8 cellular contexts compared by ENCODE assay signal in the genomic region with DNA sequence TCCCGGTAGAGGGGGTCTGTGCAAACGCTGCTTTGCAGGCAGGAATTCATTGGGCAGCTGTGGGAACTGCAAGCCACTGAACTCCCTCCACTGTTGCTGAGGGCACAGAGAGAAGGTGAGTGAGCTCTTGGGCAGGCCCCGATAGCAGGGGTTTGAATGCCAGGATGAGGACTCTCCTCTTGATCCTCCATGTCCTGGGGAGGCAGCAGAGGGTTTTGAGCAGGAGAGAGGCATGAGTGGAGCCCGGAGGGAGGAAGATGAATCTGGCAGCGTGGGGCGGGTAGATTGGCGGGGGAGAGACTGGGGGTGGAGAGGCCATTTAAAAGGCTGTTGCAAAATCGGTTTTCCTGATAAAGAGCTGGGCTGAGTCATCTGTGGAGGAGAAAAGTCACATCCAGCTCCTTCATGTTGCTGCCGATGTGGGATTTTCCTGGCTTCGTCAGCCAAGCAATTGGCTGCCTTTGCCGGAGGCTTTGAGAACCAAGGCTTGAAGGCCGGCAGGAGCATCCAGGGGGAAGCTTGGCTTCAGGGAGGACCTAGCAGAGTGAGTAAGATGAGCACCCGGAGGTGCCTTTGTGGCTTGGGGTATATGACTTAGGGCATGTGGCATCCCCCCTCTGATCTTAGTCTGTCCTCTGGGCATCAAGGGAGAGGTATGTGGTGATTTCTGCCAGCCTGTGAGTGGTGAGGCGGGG. TPM values are rescaled to one million over a fixed set of nuclear protein-coding genes. Genes with fewer than 3 reads are reported as not detected.
A peak's percentile ranks its signal among the peaks of the same experiment; 100 is the strongest.
DNase-seq lines count a peak whose midpoint lies in the region; ATAC-seq, FAIRE-seq and TF ChIP-seq lines count a peak whose summit lies in the region.

A gene with protein sequence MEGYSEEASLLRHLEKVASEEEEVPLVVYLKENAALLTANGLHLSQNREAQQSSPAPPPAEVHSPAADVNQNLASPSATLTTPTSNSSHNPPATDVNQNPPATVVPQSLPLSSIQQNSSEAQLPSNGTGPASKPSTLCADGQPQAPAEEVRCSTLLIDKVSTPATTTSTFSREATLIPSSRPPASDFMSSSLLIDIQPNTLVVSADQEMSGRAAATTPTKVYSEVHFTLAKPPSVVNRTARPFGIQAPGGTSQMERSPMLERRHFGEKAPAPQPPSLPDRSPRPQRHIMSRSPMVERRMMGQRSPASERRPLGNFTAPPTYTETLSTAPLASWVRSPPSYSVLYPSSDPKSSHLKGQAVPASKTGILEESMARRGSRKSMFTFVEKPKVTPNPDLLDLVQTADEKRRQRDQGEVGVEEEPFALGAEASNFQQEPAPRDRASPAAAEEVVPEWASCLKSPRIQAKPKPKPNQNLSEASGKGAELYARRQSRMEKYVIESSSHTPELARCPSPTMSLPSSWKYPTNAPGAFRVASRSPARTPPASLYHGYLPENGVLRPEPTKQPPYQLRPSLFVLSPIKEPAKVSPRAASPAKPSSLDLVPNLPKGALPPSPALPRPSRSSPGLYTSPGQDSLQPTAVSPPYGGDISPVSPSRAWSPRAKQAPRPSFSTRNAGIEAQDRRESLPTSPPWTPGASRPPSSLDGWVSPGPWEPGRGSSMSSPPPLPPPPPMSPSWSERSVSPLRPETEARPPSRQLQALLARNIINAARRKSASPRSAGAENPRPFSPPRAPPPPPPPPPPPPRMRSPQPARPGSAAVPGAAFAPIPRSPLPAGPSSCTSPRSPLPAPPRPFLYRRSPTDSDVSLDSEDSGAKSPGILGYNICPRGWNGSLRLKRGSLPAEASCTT (plus strand): TSS at position 350 of the 695 bp plus-strand sequence. CDS start 7,616 bp downstream, outside the sequence.

- peak within 1 kb of the TSS; percentile 91 for H4K91ac ChIP-seq in IMR-90 (ENCODE audit: insufficient read depth, low read depth, low read length)

- intact Hi-C loops in IMR-90 (cut with micrococcal nuclease), result loop anchor here (1.0 to 5.0 kb wide), 2 partner anchors 73 to 168 kb away; no protein-coding TSS in a partner anchor
- intact Hi-C loops in MCF 10A (cut with micrococcal nuclease), result loop anchor here (1.0 kb wide), 1 partner anchor 25 kb away; no protein-coding TSS in a partner anchor
- intact Hi-C loops in HepG2 (cut with micrococcal nuclease; ENCODE audit: unreplicated experiment), result loop anchor here (5.0 kb wide), 1 partner anchor 308 kb away; no protein-coding TSS in a partner anchor

- peaks cover 29% of the 10 kb centered on the region for H3K9me1 ChIP-seq in IMR-90 (ENCODE audit: insufficient read depth, low read length)

- in situ Hi-C loops in IMR-90 (cut with MboI; ENCODE audit: low sequenced_read_pairs), result no loop called here
- in situ Hi-C loops in HepG2 (cut with HindIII; ENCODE audit: extremely low pct_ligation_motif_present, low pct_unique_long_range_greater_than_20kb), result loop anchor here (5.0 kb wide), 1 partner anchor 58 kb away; no protein-coding TSS in a partner anchor

- TF ChIP-seq CTCF in IMR-90 (conservative IDR thresholded peaks at IDR 0.05; ENCODE audit: low read depth, low read length) (0 out of 2 replicates have a peak, but pooled peaks have one; percentile 2), MCF 10A (IDR thresholded peaks at IDR 0.05; ENCODE audit: unreplicated experiment) (no peak), HepG2 (CRISPR knock-in tag; IDR thresholded peaks at IDR 0.05) (no peak), thoracic aorta (IDR thresholded peaks at IDR 0.05) (no peak), GM20000 (IDR thresholded peaks at IDR 0.05; ENCODE audit: extremely low read depth, missing control alignments) (no peak), MM.1S (IDR thresholded peaks at IDR 0.05; ENCODE audit: low read length) (no peak)

- H3K4me1 ChIP-seq in IMR-90 (ENCODE audit: control insufficient read depth, insufficient read depth, low read length) (peaks cover 57% of the 10 kb centered on the region), HepG2 (ENCODE audit: insufficient read depth, low read length) (peaks cover 87% of the 10 kb centered on the region), thoracic aorta (ENCODE audit: control insufficient read depth in 1 of 2, low read depth in 2 of 2) (peaks cover 88 to 98% of the 10 kb centered on the region in 2 donors), MM.1S (ENCODE audit: low read length) (no peaks in the 10 kb centered on the region)

- BruUV-seq in IMR-90 (replicated peaks; lab: Mats Ljungman, UMichigan) (TSS peak; percentile 31), MCF 10A (replicated peaks; lab: Mats Ljungman, UMichigan) (no TSS peak), HepG2 (replicated peaks; lab: Mats Ljungman, UMichigan) (no TSS peak)

- H3K4me3 ChIP-seq in IMR-90 (ENCODE audit: insufficient read depth, low read depth, low read length), result peak within 1 kb of the TSS; percentile 50
- H3K4me3 ChIP-seq in HepG2 (replicated peaks in 1 of 3; ENCODE audit: insufficient read depth in 1 of 3, low read depth in 2 of 3, low read length in 3 of 3), result peak within 1 kb of the TSS; percentile 4 to 39 (median 27); a peak in 2 of 6 replicates
- H3K4me3 ChIP-seq in thoracic aorta, result peak within 1 kb of the TSS; percentile 49
- no peak within 1 kb of the TSS for H3K4me3 ChIP-seq in MM.1S (ENCODE audit: low read length)

- peak within 1 kb of the TSS; percentile 81 for H3K9ac ChIP-seq in IMR-90 (ENCODE audit: low read depth, low read length)
- no peak within 1 kb of the TSS for H3K9ac ChIP-seq in HepG2 (ENCODE audit: insufficient read depth, low read depth, low read length)
- H3K9ac ChIP-seq in MM.1S (ENCODE audit: low read length), result no peak within 1 kb of the TSS

- H2AK9ac ChIP-seq in IMR-90 (replicated peaks; ENCODE audit: low read depth, low read length, poor library complexity), result peak within 1 kb of the TSS; percentile 96

- peak within 1 kb of the TSS; percentile 86 for H3K27ac Mint-ChIP-seq in MCF 10A (ENCODE audit: low read depth, unreplicated experiment)

- H3K79me2 ChIP-seq in HepG2 (ENCODE audit: insufficient read depth, low read length) (no peaks in the 10 kb centered on the region), MM.1S (ENCODE audit: low read length) (no peaks in the 10 kb centered on the region)

- no peaks in the 10 kb centered on the region for H3F3A ChIP-seq in MM.1S (ENCODE audit: insufficient read depth, low read length)

- no peaks in the 10 kb centered on the region for H3K9me3 Mint-ChIP-seq in MCF 10A (ENCODE audit: unreplicated experiment)

- peak within 1 kb of the TSS; percentile 94 for H3K23ac ChIP-seq in IMR-90 (ENCODE audit: low read depth, low read length)

- DNase-seq in IMR-90 (peak; percentile 98), MCF 10A (ENCODE audit: unreplicated experiment) (peak; percentile 99), HepG2 (ENCODE audit: low spot score) (peak; percentile 25), thoracic aorta (ENCODE audit: low spot score) (peak; percentile 70), GM20000 (ENCODE audit: low spot score) (no peak), MM.1S (no peak)
- DNase-seq in activated CD4-positive, CD25-positive, alpha-beta regulatory T cell (lab: John Stamatoyannopoulos, UW), result no peak

- peak within 1 kb of the TSS; percentile 82 for H4K5ac ChIP-seq in IMR-90 (ENCODE audit: low read depth, low read length)

- H3K14ac ChIP-seq in IMR-90 (replicated peaks; ENCODE audit: low read depth, low read length), result peak within 1 kb of the TSS; percentile 98

- peak within 1 kb of the TSS; percentile 96 for H3K56ac ChIP-seq in IMR-90 (ENCODE audit: extremely low read depth, insufficient read depth, low read length)

- ATAC-seq in IMR-90 (ENCODE audit: low read depth) (peak; percentile 44), HepG2 (peak; percentile 11), thoracic aorta (ENCODE audit: insufficient number of reproducible peaks, low FRiP score, low read depth) (peak; percentile 60), GM19023 (IDR thresholded peaks at IDR 0.05; ENCODE audit: unreplicated experiment) (no peak)

- H3K4me3 Mint-ChIP-seq in MCF 10A (ENCODE audit: unreplicated experiment), result peak within 1 kb of the TSS; percentile 68

- peaks cover 17 to 46% of the 10 kb centered on the region in 2 experiments for H3K79me1 ChIP-seq in IMR-90 (ENCODE audit: low read depth in 1 of 2, low read length in 2 of 2)

- peak within 1 kb of the TSS; percentile 91 for H3K27ac ChIP-seq in IMR-90 (ENCODE audit: insufficient read depth, low read length)
- H3K27ac ChIP-seq in HepG2 (ENCODE audit: extremely low read length, insufficient read depth, low read length), result no peak within 1 kb of the TSS
- peak within 1 kb of the TSS; percentile 94 to 98 for H3K27ac ChIP-seq in thoracic aorta
- H3K27ac ChIP-seq in MM.1S (ENCODE audit: low read length), result no peak within 1 kb of the TSS

- WGBS in IMR-90 (ENCODE audit: extremely low coverage in 2 of 2, insufficient read length in 1 of 2), 2 experiments, result 5% methylated on average over 6 of the region's 14 CpGs; no CpG with 5 or more reads in 1 of the 2 experiments
- WGBS in HepG2 (ENCODE audit: low lambda C conversion rate), result 2% methylated on average over 11 of the region's 14 CpGs

- H3K27me3 ChIP-seq in IMR-90 (ENCODE audit: control insufficient read depth, insufficient read depth, low read length) (no peaks in the 10 kb centered on the region), HepG2 (ENCODE audit: control insufficient read depth in 1 of 2, insufficient read depth in 2 of 2, low read length in 2 of 2) (0 out of 5 replicates have a peak, but pooled peaks cover 0 to 3% of the 10 kb centered on the region in 2 experiments), thoracic aorta (replicated peaks; ENCODE audit: insufficient read depth) (no peaks in the 10 kb centered on the region), MM.1S (replicated peaks; ENCODE audit: insufficient read depth, low read length) (no peaks in the 10 kb centered on the region; the same call in 1 of the 2 replicates)

- peak within 1 kb of the TSS; percentile 87 for H2BK5ac ChIP-seq in IMR-90 (ENCODE audit: low read depth, low read length, poor library complexity, severe bottlenecking)

- peak within 1 kb of the TSS; percentile 97 for H2BK20ac ChIP-seq in IMR-90 (ENCODE audit: low read depth, low read length)

- CTCF ChIA-PET in IMR-90 (lab: Yijun Ruan, JAX) (interaction anchor here (0.9 to 1.4 kb wide), 3 partner anchors 12 to 80 kb away, joined by 3 to 6 read pairs (median 3); no protein-coding TSS in a partner anchor), MCF 10A (lab: Yijun Ruan, JAX) (interaction anchor here (0.6 to 8.7 kb wide), 8 partner anchors 13 to 181 kb away, joined by 3 to 85 read pairs (median 4); a partner anchor contains a TSS), HepG2 (lab: Yijun Ruan, JAX; ENCODE audit: low intra/inter-chr PET ratio, low total read pairs) (no interaction called here)

- peaks cover 5% of the 10 kb centered on the region for H3K36me3 Mint-ChIP-seq in MCF 10A (ENCODE audit: insufficient read depth, unreplicated experiment)

- peak within 1 kb of the TSS; percentile 67 for H3K4me2 ChIP-seq in IMR-90 (ENCODE audit: low read depth, low read length)
- peak within 1 kb of the TSS; percentile 61 for H3K4me2 ChIP-seq in HepG2 (ENCODE audit: low read depth, low read length)
- no peak within 1 kb of the TSS for H3K4me2 ChIP-seq in MM.1S (ENCODE audit: low read depth, low read length)

- dilution Hi-C loops in IMR-90 (cut with HindIII; ENCODE audit: low sequenced_read_pairs, unreplicated experiment), result no loop called here

- FAIRE-seq in HepG2 (lab: Jason Lieb, UNC), result no peak

- H2AK5ac ChIP-seq in IMR-90 (ENCODE audit: low read depth, low read length), result peak within 1 kb of the TSS; percentile 93

- H4K8ac ChIP-seq in IMR-90 (ENCODE audit: low read depth in 2 of 2, low read length in 2 of 2), result peak within 1 kb of the TSS; percentile 73 to 84

- H2BK15ac ChIP-seq in IMR-90 (ENCODE audit: low read depth, low read length), result peak within 1 kb of the TSS; percentile 82; the same call in 2 of the 3 replicates

- H2BK120ac ChIP-seq in IMR-90 (ENCODE audit: low read depth, low read length), result peak within 1 kb of the TSS; percentile 96

- POLR2A ChIA-PET in IMR-90 (lab: Charles Lee; ENCODE audit: unreplicated experiment), result interaction anchor here (0.6 to 1.2 kb wide), 2 partner anchors 67 to 143 kb away, joined by 3 to 4 read pairs; no protein-coding TSS in a partner anchor
- POLR2A ChIA-PET in MCF 10A (lab: Yijun Ruan, JAX), result interaction anchor here (0.6 to 4.8 kb wide), 14 partner anchors 8 to 191 kb away, joined by 3 to 32 read pairs (median 4); a partner anchor contains a TSS
- POLR2A ChIA-PET in HepG2 (lab: Yijun Ruan, JAX), result interaction anchor here (1.1 kb wide), 1 partner anchor 9 kb away, joined by 3 read pairs; no protein-coding TSS in a partner anchor

- H3K4ac ChIP-seq in IMR-90 (ENCODE audit: low read depth, low read length), result peak within 1 kb of the TSS; percentile 96

- H3K27me3 Mint-ChIP-seq in MCF 10A (ENCODE audit: insufficient read depth, unreplicated experiment), result no peaks in the 10 kb centered on the region

- H3K9me3 ChIP-seq in IMR-90 (ENCODE audit: control insufficient read depth, insufficient read depth, low read length), result no peaks in the 10 kb centered on the region
- H3K9me3 ChIP-seq in HepG2 (ENCODE audit: low read length), result no peaks in the 10 kb centered on the region
- no peaks in the 10 kb centered on the region for H3K9me3 ChIP-seq in thoracic aorta
- no peaks in the 10 kb centered on the region for H3K9me3 ChIP-seq in MM.1S (replicated peaks; ENCODE audit: insufficient read depth, low read length)

- peak within 1 kb of the TSS; percentile 72 for H3K18ac ChIP-seq in IMR-90 (ENCODE audit: low read depth, low read length)

- TF ChIP-seq EP300 in HepG2 (IDR thresholded peaks at IDR 0.05; ENCODE audit: low read depth in 2 of 2, low read length in 2 of 2), result no peak
- TF ChIP-seq EP300 in HepG2 (CRISPR knock-in tag; IDR thresholded peaks at IDR 0.05; ENCODE audit: borderline replicate concordance), result no peak

- TF ChIP-seq POLR2A in IMR-90 (IDR thresholded peaks at IDR 0.05; ENCODE audit: low read depth, low read length) (peak; percentile 63; the same call in 1 of the 2 replicates), HepG2 (IDR thresholded peaks at IDR 0.05; ENCODE audit: insufficient read depth in 1 of 2, low read depth in 2 of 2, low read length in 2 of 2) (no peak)

- H3K36me3 ChIP-seq in IMR-90 (ENCODE audit: control insufficient read depth, insufficient read depth, low read length) (no peaks in the 10 kb centered on the region), HepG2 (replicated peaks in 1 of 2; ENCODE audit: control insufficient read depth in 1 of 2, insufficient read depth in 2 of 2, low read length in 2 of 2) (no peaks in the 10 kb centered on the region), thoracic aorta (no peaks in the 10 kb centered on the region), MM.1S (replicated peaks; ENCODE audit: insufficient read depth, low read length) (no peaks in the 10 kb centered on the region)

- peak within 1 kb of the TSS; percentile 56 for H2AFZ ChIP-seq in IMR-90 (replicated peaks; ENCODE audit: low read length, poor library complexity)
- H2AFZ ChIP-seq in HepG2 (ENCODE audit: low read length), result no peak within 1 kb of the TSS
- H2AFZ ChIP-seq in MM.1S (ENCODE audit: low read length), result no peak within 1 kb of the TSS

- H3K9me2 ChIP-seq in MM.1S (replicated peaks; ENCODE audit: insufficient read depth, low read length), result no peaks in the 10 kb centered on the region

- H4K20me1 ChIP-seq in IMR-90 (ENCODE audit: insufficient read depth, low read length), result peaks cover 23% of the 10 kb centered on the region
- no peaks in the 10 kb centered on the region for H4K20me1 ChIP-seq in HepG2 (ENCODE audit: insufficient read depth, low read length)
- H4K20me1 ChIP-seq in MM.1S (ENCODE audit: insufficient read depth, low read length), result no peaks in the 10 kb centered on the region

- peaks cover 94% of the 10 kb centered on the region for H3K4me1 Mint-ChIP-seq in MCF 10A (ENCODE audit: insufficient read depth, unreplicated experiment)

- TF ChIP-seq RAD21 in IMR-90 (IDR thresholded peaks at IDR 0.05; ENCODE audit: low read length) (0 out of 2 replicates have a peak, but pooled peaks have one; percentile 3), HepG2 (CRISPR knock-in tag; IDR thresholded peaks at IDR 0.05) (no peak)

RNA-seq across cellular contexts. Expression of the gene that starts here (rescaled TPM):
- total RNA-seq in IMR-90 (2012; rRNA removed) (3.0 and 3.1 TPM in 2 replicates), MCF 10A (2022) (6.3 and 7.1 TPM in 2 replicates), HepG2 (2016; rRNA removed; fragmentation: Illumina TruSeq; extraction: Trizol) (0.09 and 0.22 TPM in 2 replicates), thoracic aorta (100 to 1,000 TPM; 191 to 226 TPM)
- polyA plus RNA-seq in IMR-90 (2012; rRNA removed) (22.6 and 24.8 TPM in 2 replicates), HepG2 (2011; rRNA removed) (0.05 and 0.30 TPM in 2 replicates)
- 10.2 and 21.0 TPM in 2 replicates for polyA plus RNA-seq in IMR-90 (2012; cell fraction: cytosol; rRNA removed)
- 33.0 and 36.8 TPM in 2 replicates for polyA plus RNA-seq in IMR-90 (2012; cell fraction: nucleus; rRNA removed; ENCODE audit: low replicate concordance)
- under 0.01 TPM in 1 of 2 replicates, not detected in the other for total RNA-seq in HepG2 (2016; cell fraction: cytosol; rRNA removed; fragmentation: Illumina TruSeq; extraction: Trizol; ENCODE audit: low read depth)
- total RNA-seq in HepG2 (2016; cell fraction: insoluble cytoplasmic fraction; rRNA removed; fragmentation: Illumina TruSeq; extraction: Trizol), result 0.04 and 0.09 TPM in 2 replicates
- 0.10 and 0.12 TPM in 2 replicates for total RNA-seq in HepG2 (2016; cell fraction: membrane; rRNA removed; fragmentation: Illumina TruSeq; extraction: Trizol)
- total RNA-seq in HepG2 (2016; cell fraction: nucleus; rRNA removed; fragmentation: Illumina TruSeq; extraction: Trizol), result 0.16 and 0.25 TPM in 2 replicates
- polyA plus RNA-seq in HepG2 (2011; cell fraction: cytosol; rRNA removed), result 0.04 and 0.07 TPM in 2 replicates
- polyA plus RNA-seq in HepG2 (2011; cell fraction: nucleus; rRNA removed), result 0.33 and 0.42 TPM in 2 replicates
- polyA plus RNA-seq in HepG2 (2012), result 0.07 and 0.19 TPM in 2 replicates
- 0.02 and 0.03 TPM in 2 replicates for polyA plus RNA-seq in HepG2 (2016; cell fraction: cytosol; fragmentation: Illumina TruSeq; extraction: Trizol; ENCODE audit: low read depth)
- 0.15 and 0.20 TPM in 2 replicates for polyA plus RNA-seq in HepG2 (2016; cell fraction: insoluble cytoplasmic fraction; fragmentation: Illumina TruSeq; extraction: Trizol; ENCODE audit: low read depth)
- polyA plus RNA-seq in HepG2 (2016; cell fraction: membrane; fragmentation: Illumina TruSeq; extraction: Trizol; ENCODE audit: low read depth), result 0.03 and 0.05 TPM in 2 replicates
- polyA plus RNA-seq in HepG2 (2016; cell fraction: nucleus; fragmentation: Illumina TruSeq; extraction: Trizol; ENCODE audit: insufficient read depth, low read depth), result 0.30 and 0.49 TPM in 2 replicates
- polyA minus RNA-seq in HepG2 (2011; rRNA and poly(A)+ RNA removed; ENCODE audit: low replicate concordance), result 0.46 and 18.5 TPM in 2 replicates
- 0.30 and 0.70 TPM in 2 replicates for polyA minus RNA-seq in HepG2 (2011; cell fraction: cytosol; rRNA and poly(A)+ RNA removed)
- polyA minus RNA-seq in HepG2 (2011; cell fraction: nucleus; rRNA and poly(A)+ RNA removed), result 0.39 and 0.62 TPM in 2 replicates

Comparison
In these comparisons a context has a peak if more than half of its experiments do, and no peak if none do; other contexts are left out.
1. RNA of the gene that starts here (total RNA-seq): 191 to 226 TPM in thoracic aorta; 6.3 to 7.1 TPM in MCF 10A, 3.0 to 3.1 TPM in IMR-90 and under 0.01 to 0.25 TPM in HepG2; every median in the first group is over 10 times any median in the second.
2. RNA of the gene that starts here (polyA plus RNA-seq): 10.2 to 36.8 TPM in IMR-90; 0.02 to 0.49 TPM in HepG2; every median in the first group is over 4 times any median in the second.
3. DNase-seq: peak in IMR-90 (single experiment), MCF 10A (single experiment), HepG2 (single experiment) and thoracic aorta (single experiment); none in activated CD4-positive, CD25-positive, alpha-beta regulatory T cell (0 of 4), GM20000 (single experiment) and MM.1S (single experiment).
4. H3K27ac ChIP-seq: peak in IMR-90 (single experiment) and thoracic aorta (2 of 2); none in HepG2 (single experiment) and MM.1S (single experiment).